3 cellular contexts compared by ENCODE assay signal in the genomic region with DNA sequence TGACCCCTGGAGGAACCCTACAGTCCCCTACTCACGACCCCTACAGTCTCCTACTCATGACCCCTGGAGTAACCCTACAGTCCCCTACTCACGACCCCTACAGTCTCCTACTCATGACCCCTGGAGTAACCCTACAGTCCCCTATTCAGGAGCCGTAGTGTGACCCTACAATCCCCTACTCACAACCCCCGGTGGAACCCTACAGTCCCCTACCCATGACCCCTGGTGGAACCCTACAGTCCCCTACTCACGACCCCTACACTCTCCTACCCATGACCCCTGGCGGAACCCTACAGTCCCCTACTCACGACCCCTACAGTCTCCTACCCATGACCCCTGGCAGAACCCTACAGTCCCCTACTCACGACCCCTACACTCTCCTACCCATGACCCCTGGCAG. TPM values are rescaled to one million over a fixed set of nuclear protein-coding genes. Genes with fewer than 3 reads are reported as not detected.
"Had no signal": no experiment of that assay in that cellular context is flagged by ENCODE, and none has a peak within 500 bp of the region (broad histone marks: within the 10 kb centered on the region; RNA-seq: fewer than 3 reads in every experiment).

No MANE protein-coding gene starts in this region.

RNA-seq across cellular contexts. Expression of gene CSF2RA, which starts 29.0 kb away (rescaled TPM):
- total RNA-seq: LHCN-M2, M059J, MCF 10A had no signal

RNA-seq across cellular contexts. Expression of gene IL3RA, which starts 39.0 kb away (rescaled TPM):
- total RNA-seq: LHCN-M2, M059J, MCF 10A had no signal
